1 cellular context compared by ENCODE assay signal in genomic region chr19:1483067-1483978, GRCh38.
TF ChIP-seq lines count a peak whose summit lies in the region.

No MANE protein-coding gene starts in this region.

TF ChIP-seq in K562, 482 proteins besides CTCF, POLR2A, EP300 and RAD21:
- no peak for TF ChIP-seq SMAD2 (IDR thresholded peaks at IDR 0.05; ENCODE audit: low read depth, low read length)
- no peak for TF ChIP-seq PYGO2 (tag; IDR thresholded peaks at IDR 0.05)
- peak; percentile 51; the same call in 1 of the 2 replicates for TF ChIP-seq HNRNPL (IDR thresholded peaks at IDR 0.05; ENCODE audit: low read depth, low read length)
- no peak for TF ChIP-seq CTBP1 (IDR thresholded peaks at IDR 0.05; ENCODE audit: borderline replicate concordance)
- no peak for TF ChIP-seq ZBTB26 (CRISPR knock-in tag; IDR thresholded peaks at IDR 0.05)
- TF ChIP-seq TSHZ1 (CRISPR knock-in tag; IDR thresholded peaks at IDR 0.05), result no peak
- TF ChIP-seq, protein P1, sequence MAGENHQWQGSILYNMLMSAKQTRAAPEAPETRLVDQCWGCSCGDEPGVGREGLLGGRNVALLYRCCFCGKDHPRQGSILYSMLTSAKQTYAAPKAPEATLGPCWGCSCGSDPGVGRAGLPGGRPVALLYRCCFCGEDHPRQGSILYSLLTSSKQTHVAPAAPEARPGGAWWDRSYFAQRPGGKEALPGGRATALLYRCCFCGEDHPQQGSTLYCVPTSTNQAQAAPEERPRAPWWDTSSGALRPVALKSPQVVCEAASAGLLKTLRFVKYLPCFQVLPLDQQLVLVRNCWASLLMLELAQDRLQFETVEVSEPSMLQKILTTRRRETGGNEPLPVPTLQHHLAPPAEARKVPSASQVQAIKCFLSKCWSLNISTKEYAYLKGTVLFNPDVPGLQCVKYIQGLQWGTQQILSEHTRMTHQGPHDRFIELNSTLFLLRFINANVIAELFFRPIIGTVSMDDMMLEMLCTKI (IDR thresholded peaks at IDR 0.05; ENCODE audit: partially characterized antibody), result no peak
- TF ChIP-seq ZFP30 (CRISPR knock-in tag; IDR thresholded peaks at IDR 0.05; ENCODE audit: borderline replicate concordance), result no peak
- no peak for TF ChIP-seq ETV1 (tag; conservative IDR thresholded peaks at IDR 0.05; ENCODE audit: low read depth)
- no peak for TF ChIP-seq SRF (CRISPR knock-in tag; IDR thresholded peaks at IDR 0.05)
- TF ChIP-seq LEF1 (IDR thresholded peaks at IDR 0.05), result no peak
- TF ChIP-seq ZNF740 (CRISPR knock-in tag; IDR thresholded peaks at IDR 0.05), result no peak
- TF ChIP-seq ZNF740 (tag; IDR thresholded peaks at IDR 0.05), result 0 out of 4 replicates have a peak, but pooled peaks of 1 of the 2 experiments have one; percentile 30
- TF ChIP-seq SRSF7 (optimal IDR thresholded peaks at IDR 0.05; ENCODE audit: low read depth, low read length), result no peak
- TF ChIP-seq RBM25 (IDR thresholded peaks at IDR 0.05; ENCODE audit: low read depth, low read length, severe bottlenecking), result no peak
- TF ChIP-seq ZNF584 (CRISPR knock-in tag; IDR thresholded peaks at IDR 0.05; ENCODE audit: low read depth), result no peak
- TF ChIP-seq CREBBP (IDR thresholded peaks at IDR 0.05; ENCODE audit: low read depth, low read length), result no peak
- no peak for TF ChIP-seq LCOR (CRISPR knock-in tag; IDR thresholded peaks at IDR 0.05)
- TF ChIP-seq SIX5 (IDR thresholded peaks at IDR 0.05; ENCODE audit: borderline replicate concordance in 1 of 2, insufficient read depth in 1 of 2, low read depth in 1 of 2, low read length in 2 of 2), result no peak
- TF ChIP-seq NFIC (IDR thresholded peaks at IDR 0.05), result no peak
- TF ChIP-seq, protein P2, sequence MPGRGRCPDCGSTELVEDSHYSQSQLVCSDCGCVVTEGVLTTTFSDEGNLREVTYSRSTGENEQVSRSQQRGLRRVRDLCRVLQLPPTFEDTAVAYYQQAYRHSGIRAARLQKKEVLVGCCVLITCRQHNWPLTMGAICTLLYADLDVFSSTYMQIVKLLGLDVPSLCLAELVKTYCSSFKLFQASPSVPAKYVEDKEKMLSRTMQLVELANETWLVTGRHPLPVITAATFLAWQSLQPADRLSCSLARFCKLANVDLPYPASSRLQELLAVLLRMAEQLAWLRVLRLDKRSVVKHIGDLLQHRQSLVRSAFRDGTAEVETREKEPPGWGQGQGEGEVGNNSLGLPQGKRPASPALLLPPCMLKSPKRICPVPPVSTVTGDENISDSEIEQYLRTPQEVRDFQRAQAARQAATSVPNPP (IDR thresholded peaks at IDR 0.05; ENCODE audit: borderline replicate concordance, insufficient read depth, insufficient read length), result no peak
- no peak for TF ChIP-seq ZNF785 (CRISPR knock-in tag; IDR thresholded peaks at IDR 0.05)
- TF ChIP-seq BRD9 (IDR thresholded peaks at IDR 0.05; ENCODE audit: low read depth, partially characterized antibody), result no peak
- TF ChIP-seq ZBTB33 (CRISPR knock-in tag; IDR thresholded peaks at IDR 0.05), result 0 out of 2 replicates have a peak, but pooled peaks have one; percentile 17
- no peak for TF ChIP-seq KDM2B (CRISPR knock-in tag; IDR thresholded peaks at IDR 0.05)
- no peak for TF ChIP-seq BCOR (IDR thresholded peaks at IDR 0.05)
- no peak for TF ChIP-seq ZNF239 (CRISPR knock-in tag; IDR thresholded peaks at IDR 0.05)
- TF ChIP-seq, protein P3, sequence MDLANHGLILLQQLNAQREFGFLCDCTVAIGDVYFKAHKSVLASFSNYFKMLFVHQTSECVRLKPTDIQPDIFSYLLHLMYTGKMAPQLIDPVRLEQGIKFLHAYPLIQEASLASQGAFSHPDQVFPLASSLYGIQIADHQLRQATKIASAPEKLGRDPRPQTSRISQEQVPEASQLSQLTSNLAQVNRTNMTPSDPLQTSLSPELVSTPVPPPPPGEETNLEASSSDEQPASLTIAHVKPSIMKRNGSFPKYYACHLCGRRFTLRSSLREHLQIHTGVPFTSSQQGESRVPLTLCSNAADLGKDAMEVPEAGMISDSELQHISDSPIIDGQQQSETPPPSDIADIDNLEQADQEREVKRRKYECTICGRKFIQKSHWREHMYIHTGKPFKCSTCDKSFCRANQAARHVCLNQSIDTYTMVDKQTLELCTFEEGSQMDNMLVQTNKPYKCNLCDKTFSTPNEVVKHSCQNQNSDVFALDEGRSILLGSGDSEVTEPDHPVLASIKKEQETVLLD (IDR thresholded peaks at IDR 0.05), result no peak
- TF ChIP-seq ZNF57 (CRISPR knock-in tag; IDR thresholded peaks at IDR 0.05), result no peak
- TF ChIP-seq FOXM1 (IDR thresholded peaks at IDR 0.05; ENCODE audit: low read depth), result no peak
- 0 out of 2 replicates have a peak, but pooled peaks have one; percentile 18 for TF ChIP-seq FOXM1 (CRISPR knock-in tag; IDR thresholded peaks at IDR 0.05; ENCODE audit: low read depth)
- no peak for TF ChIP-seq ZNF184 (CRISPR knock-in tag; IDR thresholded peaks at IDR 0.05)
- TF ChIP-seq RBBP5 (IDR thresholded peaks at IDR 0.05; ENCODE audit: borderline replicate concordance, insufficient read depth, low read length, poor library complexity, severe bottlenecking), result no peak
- no peak for TF ChIP-seq ZNF347 (CRISPR knock-in tag; IDR thresholded peaks at IDR 0.05; ENCODE audit: low read depth)
- no peak for TF ChIP-seq TAF15 (IDR thresholded peaks at IDR 0.05; ENCODE audit: low read depth, low read length)
